In the genomic region with DNA sequence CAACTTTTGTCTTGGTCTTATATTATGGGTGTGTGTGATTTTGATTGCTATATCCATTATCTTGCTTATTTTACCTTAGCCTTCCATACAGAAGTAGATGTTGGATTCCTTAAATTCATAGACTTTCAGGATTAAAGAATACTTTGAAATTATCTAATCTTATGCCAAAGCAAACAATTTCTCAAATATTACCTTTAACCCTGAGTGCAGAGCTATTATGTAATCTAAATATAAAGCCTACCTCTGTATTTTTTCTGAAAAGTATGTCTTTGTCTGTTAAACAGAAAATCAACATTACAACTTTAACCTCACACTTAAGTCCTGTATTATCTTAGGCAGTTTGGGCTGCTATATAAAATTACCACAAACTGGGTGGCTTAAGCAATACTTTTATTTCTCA, we compare ENCODE assay signal across 35 cellular contexts.
DNase-seq lines count a peak whose midpoint lies in the region; ATAC-seq, FAIRE-seq and TF ChIP-seq lines count a peak whose summit lies in the region.
"Had no signal": no experiment of that assay in that cellular context is flagged by ENCODE, and none has a peak within 500 bp of the region (broad histone marks: within the 10 kb centered on the region; RNA-seq: fewer than 3 reads in every experiment).

No MANE protein-coding gene starts in this region.

- H3K27me3 Mint-ChIP-seq in Caco-2 (ENCODE audit: insufficient read depth, unreplicated experiment), result no peaks in the 10 kb centered on the region
- H3K27me3 Mint-ChIP-seq: B cell; CD4-positive, alpha-beta memory T cell; CD4-positive, alpha-beta T cell; CD4-positive, CD25-positive, alpha-beta regulatory T cell; CD8-positive, alpha-beta memory T cell had no signal

- CTCF ChIA-PET in HepG2 (lab: Yijun Ruan, JAX; ENCODE audit: low intra/inter-chr PET ratio, low total read pairs) (no interaction called here), Caco-2 (lab: Charles Lee) (no interaction called here)

- H3K9me3 ChIP-seq in liver (ENCODE audit: control insufficient read depth in 4 of 4, low read length in 3 of 4), result no peaks in the 10 kb centered on the region
- no peaks in the 10 kb centered on the region for H3K9me3 ChIP-seq in HepG2 (ENCODE audit: low read length)
- H3K9me3 ChIP-seq in Caco-2, result no peaks in the 10 kb centered on the region
- H3K9me3 ChIP-seq in right lobe of liver, result no peaks in the 10 kb centered on the region
- H3K9me3 ChIP-seq: A549; BE2C; BLaER1; BLaER1 treated with 17β-estradiol and CSF1 and Interleukin-3, amounts not matched to agents 10 nM and 100 nM had no signal

- in situ Hi-C loops in HepG2 (cut with HindIII; ENCODE audit: extremely low pct_ligation_motif_present, low pct_unique_long_range_greater_than_20kb), result no loop called here

- ATAC-seq in HepG2 (no peak), left lobe of liver (peak; percentile 84), right lobe of liver (peak; percentile 60 to 89 (median 76)), GM19395 (IDR thresholded peaks at IDR 0.05; ENCODE audit: unreplicated experiment) (no peak)
- ATAC-seq: A549; CD8-positive, alpha-beta T cell had no signal

- no peak overlapping the region for H2AFZ ChIP-seq in HepG2 (ENCODE audit: low read length)

- H3K36me3 ChIP-seq in liver (ENCODE audit: control insufficient read depth in 4 of 4, insufficient read depth in 3 of 4, low read depth in 1 of 4, low read length in 3 of 4), result no peaks in the 10 kb centered on the region
- H3K36me3 ChIP-seq in HepG2 (replicated peaks in 1 of 2; ENCODE audit: control insufficient read depth in 1 of 2, insufficient read depth in 2 of 2, low read length in 2 of 2), result no peaks in the 10 kb centered on the region
- H3K36me3 ChIP-seq in Caco-2 (ENCODE audit: control insufficient read depth, insufficient read depth, low read length), result no peaks in the 10 kb centered on the region
- no peaks in the 10 kb centered on the region for H3K36me3 ChIP-seq in right lobe of liver
- H3K36me3 ChIP-seq: BE2C; BLaER1; BLaER1 treated with 17β-estradiol and CSF1 and Interleukin-3, amounts not matched to agents 10 nM and 100 nM had no signal

- POLR2A ChIA-PET in HepG2 (lab: Yijun Ruan, JAX), result no interaction called here
- POLR2A ChIA-PET in Caco-2 (lab: Charles Lee), result no interaction called here

- TF ChIP-seq RAD21 in liver (IDR thresholded peaks at IDR 0.05), result no peak
- no peak for TF ChIP-seq RAD21 in HepG2 (CRISPR knock-in tag; IDR thresholded peaks at IDR 0.05)

- BruUV-seq in HepG2 (replicated peaks; lab: Mats Ljungman, UMichigan) (no TSS peak), Caco-2 (replicated peaks; lab: Mats Ljungman, UMichigan) (no TSS peak)

- H3K27ac ChIP-seq in liver (ENCODE audit: low read depth in 1 of 2, low read length in 2 of 2), result no peak overlapping the region
- no peak overlapping the region for H3K27ac ChIP-seq in HepG2 (ENCODE audit: extremely low read length, insufficient read depth, low read length)
- no peak overlapping the region for H3K27ac ChIP-seq in right lobe of liver
- H3K27ac ChIP-seq: 22Rv1; A549; BLaER1; BLaER1 treated with 17β-estradiol and CSF1 and Interleukin-3, amounts not matched to agents 10 nM and 100 nM; C4-2B had no signal

- TF ChIP-seq CTCF in liver (IDR thresholded peaks at IDR 0.05; ENCODE audit: low read depth, low read length, missing input control) (no peak), HepG2 (CRISPR knock-in tag; IDR thresholded peaks at IDR 0.05) (no peak), Caco-2 (IDR thresholded peaks at IDR 0.05; ENCODE audit: insufficient read depth in 1 of 2, low read depth in 1 of 2, low read length in 1 of 2, severe bottlenecking in 1 of 2, unreplicated experiment in 1 of 2) (no peak), right lobe of liver (IDR thresholded peaks at IDR 0.05) (no peak)

- no peak for DNase-seq in HepG2 (ENCODE audit: low spot score)
- DNase-seq in Caco-2, result no peak
- DNase-seq in left lobe of liver (ENCODE audit: low spot score), result no peak
- DNase-seq in right lobe of liver, result no peak
- no peak for DNase-seq in Ammon's horn (ENCODE audit: low spot score)
- DNase-seq in activated CD4-positive, alpha-beta T cell treated with anti-CD3 and anti-CD28 coated beads for 1 hour, result no peak
- DNase-seq: 8988T; ACHN; AML-193; BE2C; C1 segment of cervical spinal cord; Calu3; CD4-positive, alpha-beta memory T cell; CD4-positive, alpha-beta T cell; CD4-positive, CD25-positive, alpha-beta regulatory T cell; CD8-positive, alpha-beta memory T cell; CD8-positive, alpha-beta T cell; COR-L47; DMS 273 treated with DMSO at 0.1 percent for 48 hours; DMS153; DMS53; DMS79; DMS79 treated with DMSO at 0.1 percent for 48 hours; DND-41; EL had no signal

- H3K4me1 Mint-ChIP-seq in Caco-2 (ENCODE audit: low read depth, unreplicated experiment), result peaks cover 10% of the 10 kb centered on the region
- H3K4me1 Mint-ChIP-seq: B cell; CD14-positive monocyte; CD4-positive, alpha-beta memory T cell; CD4-positive, CD25-positive, alpha-beta regulatory T cell; CD8-positive, alpha-beta memory T cell had no signal

- H3K79me2 ChIP-seq in HepG2 (ENCODE audit: insufficient read depth, low read length), result no peaks in the 10 kb centered on the region

- H3K27ac Mint-ChIP-seq in Caco-2 (ENCODE audit: unreplicated experiment), result peak overlapping the region; percentile 21
- H3K27ac Mint-ChIP-seq: B cell; CD14-positive monocyte; CD4-positive, alpha-beta memory T cell; CD4-positive, alpha-beta T cell; CD4-positive, CD25-positive, alpha-beta regulatory T cell; CD8-positive, alpha-beta memory T cell; CD8-positive, alpha-beta T cell had no signal

- TF ChIP-seq POLR2A in HepG2 (IDR thresholded peaks at IDR 0.05; ENCODE audit: insufficient read depth in 1 of 2, low read depth in 2 of 2, low read length in 2 of 2), result no peak
- no peak for TF ChIP-seq POLR2A in right lobe of liver (IDR thresholded peaks at IDR 0.05)

- H3K4me3 ChIP-seq in liver (ENCODE audit: low read depth in 1 of 3, low read length in 3 of 3), result no peak overlapping the region
- H3K4me3 ChIP-seq in HepG2 (replicated peaks in 1 of 3; ENCODE audit: insufficient read depth in 1 of 3, low read depth in 2 of 3, low read length in 3 of 3), result no peak overlapping the region
- H3K4me3 ChIP-seq in Caco-2 (ENCODE audit: low read depth, low read length), result no peak overlapping the region
- H3K4me3 ChIP-seq in right lobe of liver, result no peak overlapping the region
- H3K4me3 ChIP-seq: A549; BLaER1; BLaER1 treated with 17β-estradiol and CSF1 and Interleukin-3, amounts not matched to agents 10 nM and 100 nM had no signal

- H3K36me3 Mint-ChIP-seq in Caco-2 (ENCODE audit: insufficient read depth, unreplicated experiment), result no peaks in the 10 kb centered on the region
- H3K36me3 Mint-ChIP-seq: CD14-positive monocyte; CD4-positive, alpha-beta memory T cell; CD4-positive, CD25-positive, alpha-beta regulatory T cell; CD8-positive, alpha-beta memory T cell; CD8-positive, alpha-beta T cell had no signal

- H4K20me1 ChIP-seq in HepG2 (ENCODE audit: insufficient read depth, low read length), result no peaks in the 10 kb centered on the region
- H4K20me1 ChIP-seq: BLaER1; BLaER1 treated with 17β-estradiol and CSF1 and Interleukin-3, amounts not matched to agents 10 nM and 100 nM had no signal

- no peak overlapping the region for H3K4me2 ChIP-seq in HepG2 (ENCODE audit: low read depth, low read length)
- H3K4me2 ChIP-seq: A549; BLaER1; BLaER1 treated with 17β-estradiol and CSF1 and Interleukin-3, amounts not matched to agents 10 nM and 100 nM had no signal

- H3K9ac ChIP-seq in liver (ENCODE audit: low read depth in 1 of 2, low read length in 2 of 2) (no peak overlapping the region), HepG2 (ENCODE audit: insufficient read depth, low read depth, low read length) (no peak overlapping the region)
- H3K9ac ChIP-seq: BLaER1; BLaER1 treated with 17β-estradiol and CSF1 and Interleukin-3, amounts not matched to agents 10 nM and 100 nM had no signal

- no peak overlapping the region for H3K4me3 Mint-ChIP-seq in Caco-2 (ENCODE audit: unreplicated experiment)
- H3K4me3 Mint-ChIP-seq: B cell; CD14-positive monocyte; CD4-positive, alpha-beta memory T cell; CD4-positive, alpha-beta T cell; CD4-positive, CD25-positive, alpha-beta regulatory T cell; CD8-positive, alpha-beta T cell had no signal

- peaks cover 2 to 10% (median 8%) of the 10 kb centered on the region in 4 donors for H3K4me1 ChIP-seq in liver (ENCODE audit: control insufficient read depth in 4 of 4, insufficient read depth in 4 of 4, low read length in 3 of 4)
- H3K4me1 ChIP-seq in HepG2 (ENCODE audit: insufficient read depth, low read length), result no peaks in the 10 kb centered on the region
- H3K4me1 ChIP-seq in Caco-2, result peaks cover 8% of the 10 kb centered on the region
- peaks cover 0 to 15% (median 0%) of the 10 kb centered on the region in 4 donors for H3K4me1 ChIP-seq in right lobe of liver
- H3K4me1 ChIP-seq: A549; BE2C; BLaER1; BLaER1 treated with 17β-estradiol and CSF1 and Interleukin-3, amounts not matched to agents 10 nM and 100 nM had no signal

- no peak for FAIRE-seq in HepG2 (lab: Jason Lieb, UNC)
- FAIRE-seq: A204.1, A549 had no signal

- no peaks in the 10 kb centered on the region for H3K9me3 Mint-ChIP-seq in Caco-2 (ENCODE audit: unreplicated experiment)
- H3K9me3 Mint-ChIP-seq: CD4-positive, alpha-beta T cell had no signal

- H3K27me3 ChIP-seq in liver (ENCODE audit: control insufficient read depth in 4 of 4, insufficient read depth in 4 of 4, low read length in 3 of 4), result no peaks in the 10 kb centered on the region
- no peaks in the 10 kb centered on the region for H3K27me3 ChIP-seq in HepG2 (ENCODE audit: control insufficient read depth in 1 of 2, insufficient read depth in 2 of 2, low read length in 2 of 2)
- no peaks in the 10 kb centered on the region for H3K27me3 ChIP-seq in Caco-2 (replicated peaks; ENCODE audit: control insufficient read depth, insufficient read depth, low read length)
- no peaks in the 10 kb centered on the region for H3K27me3 ChIP-seq in right lobe of liver
- H3K27me3 ChIP-seq: BE2C; BLaER1; BLaER1 treated with 17β-estradiol and CSF1 and Interleukin-3, amounts not matched to agents 10 nM and 100 nM had no signal

- intact Hi-C loops in HepG2 (cut with micrococcal nuclease; ENCODE audit: unreplicated experiment), result no loop called here
- intact Hi-C loops in Caco-2 (cut with micrococcal nuclease; ENCODE audit: unreplicated experiment), result loop anchor here (10.0 kb wide), 1 partner anchor 228 kb away; no protein-coding TSS in a partner anchor
- intact Hi-C loops in right lobe of liver (cut with DNase I), result no loop called here

- no peak for TF ChIP-seq EP300 in HepG2 (IDR thresholded peaks at IDR 0.05; ENCODE audit: low read depth in 2 of 2, low read length in 2 of 2)
- TF ChIP-seq EP300 in HepG2 (CRISPR knock-in tag; IDR thresholded peaks at IDR 0.05; ENCODE audit: borderline replicate concordance), result no peak

TF ChIP-seq in liver, 16 proteins besides CTCF, POLR2A, EP300 and RAD21 (continues in another document):
- TF ChIP-seq, protein P1, sequence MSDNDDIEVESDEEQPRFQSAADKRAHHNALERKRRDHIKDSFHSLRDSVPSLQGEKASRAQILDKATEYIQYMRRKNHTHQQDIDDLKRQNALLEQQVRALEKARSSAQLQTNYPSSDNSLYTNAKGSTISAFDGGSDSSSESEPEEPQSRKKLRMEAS (IDR thresholded peaks at IDR 0.05), result no peak

TF ChIP-seq in HepG2, 621 proteins besides CTCF, POLR2A, EP300 and RAD21 (continues in another document):
- TF ChIP-seq, protein P2, sequence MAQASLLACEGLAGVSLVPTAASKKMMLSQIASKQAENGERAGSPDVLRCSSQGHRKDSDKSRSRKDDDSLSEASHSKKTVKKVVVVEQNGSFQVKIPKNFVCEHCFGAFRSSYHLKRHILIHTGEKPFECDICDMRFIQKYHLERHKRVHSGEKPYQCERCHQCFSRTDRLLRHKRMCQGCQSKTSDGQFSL (CRISPR knock-in tag; IDR thresholded peaks at IDR 0.05), result no peak

Comparison
In these comparisons a context has a peak if more than half of its experiments do, and no peak if none do; other contexts are left out.
1. ATAC-seq: peak in left lobe of liver (single experiment) and right lobe of liver (4 of 4); none in HepG2 (single experiment) and GM19395 (single experiment).